ENCODE assay signal across 17 cellular contexts in the genomic region with DNA sequence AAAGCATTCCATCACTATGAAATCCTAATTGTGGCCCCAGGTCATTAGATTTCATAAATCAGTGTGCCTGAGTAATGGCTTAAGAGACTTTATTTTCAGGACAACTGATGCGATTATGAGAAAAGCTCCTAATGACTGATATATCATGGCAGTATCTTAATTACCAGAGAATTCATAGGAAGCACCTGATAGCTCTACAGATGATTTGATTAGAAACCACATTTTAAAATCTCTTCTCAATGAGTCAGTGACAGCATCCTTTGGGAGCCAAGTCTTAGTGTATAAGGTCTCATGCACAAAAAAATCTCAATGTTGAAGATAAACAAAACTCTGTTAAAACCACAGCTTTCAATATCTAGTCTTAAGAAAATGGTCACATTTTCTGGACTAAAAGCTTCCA.
DNase-seq lines count a peak whose midpoint lies in the region; ATAC-seq, FAIRE-seq and TF ChIP-seq lines count a peak whose summit lies in the region.
"Had no signal": no experiment of that assay in that cellular context is flagged by ENCODE, and none has a peak within 500 bp of the region (broad histone marks: within the 10 kb centered on the region; RNA-seq: fewer than 3 reads in every experiment).

No MANE protein-coding gene starts in this region.

- DNase-seq in AG10803 (ENCODE audit: low read depth) = peak; percentile 48
- peak; percentile 10 for DNase-seq in HT1080 (ENCODE audit: low read depth)
- peak; percentile 84 for DNase-seq in astrocyte (ENCODE audit: low read depth)
- peak; percentile 65 for DNase-seq in fibroblast of villous mesenchyme (ENCODE audit: low read depth)
- DNase-seq in MV-4-11 (lab: John Stamatoyannopoulos, UW) = no peak
- no peak for DNase-seq in activated naive CD4-positive, alpha-beta T cell treated with Interleukin-2 at 50 U/mL for 16 hours
- DNase-seq: CD4-positive, alpha-beta memory T cell; NCI-H1048; NCI-H1694; NCI-H2107; NCI-H69 had no signal

- no peaks in the 10 kb centered on the region for H3K36me3 ChIP-seq in astrocyte (ENCODE audit: insufficient read depth, low read length)

- H3K27ac Mint-ChIP-seq in astrocyte (ENCODE audit: unreplicated experiment) = no peak overlapping the region
- H3K27ac Mint-ChIP-seq: CD4-positive, alpha-beta memory T cell had no signal

- H3K79me2 ChIP-seq in astrocyte (ENCODE audit: insufficient read depth, low read length) = no peaks in the 10 kb centered on the region

- H3K4me3 Mint-ChIP-seq in astrocyte (ENCODE audit: unreplicated experiment) = no peak overlapping the region
- H3K4me3 Mint-ChIP-seq: CD4-positive, alpha-beta memory T cell had no signal

- no peak overlapping the region for H3K4me3 ChIP-seq in AG10803 (ENCODE audit: low read length)
- no peak overlapping the region for H3K4me3 ChIP-seq in astrocyte (ENCODE audit: insufficient read depth, low read depth, low read length)
- H3K4me3 ChIP-seq in fibroblast of villous mesenchyme (ENCODE audit: low read depth, low read length) = no peak overlapping the region
- H3K4me3 ChIP-seq: SK-N-MC had no signal

- ATAC-seq in GM19397 (IDR thresholded peaks at IDR 0.05; ENCODE audit: unreplicated experiment) = no peak
- no peak for ATAC-seq in HG02623 (IDR thresholded peaks at IDR 0.05; ENCODE audit: unreplicated experiment)
- ATAC-seq: Right ventricle myocardium inferior had no signal

- no peaks in the 10 kb centered on the region for H3K9me3 ChIP-seq in astrocyte (ENCODE audit: insufficient read depth, low read depth, low read length)

- no peak overlapping the region for H3K27ac ChIP-seq in astrocyte (ENCODE audit: low read depth, low read length)
- H3K27ac ChIP-seq: SK-N-MC had no signal

- no peaks in the 10 kb centered on the region for H3K36me3 Mint-ChIP-seq in astrocyte (ENCODE audit: low read depth, unreplicated experiment)
- H3K36me3 Mint-ChIP-seq: CD4-positive, alpha-beta memory T cell had no signal

- H3K9ac ChIP-seq in astrocyte (ENCODE audit: low read length) = no peak overlapping the region

- no peaks in the 10 kb centered on the region for H4K20me1 ChIP-seq in astrocyte (ENCODE audit: insufficient read depth, low read length)

- H3K27me3 Mint-ChIP-seq in astrocyte (ENCODE audit: low read depth, unreplicated experiment) = peaks cover 23% of the 10 kb centered on the region
- H3K27me3 Mint-ChIP-seq: CD4-positive, alpha-beta memory T cell had no signal

- no peak overlapping the region for H3K4me2 ChIP-seq in astrocyte (ENCODE audit: low read length)

- H3K27me3 ChIP-seq in astrocyte (ENCODE audit: insufficient read depth, low read length) = no peaks in the 10 kb centered on the region

- H3K9me3 Mint-ChIP-seq in astrocyte (ENCODE audit: unreplicated experiment) = peaks cover 3% of the 10 kb centered on the region

- FAIRE-seq in astrocyte (lab: Jason Lieb, UNC) = no peak
- FAIRE-seq: D721Med, HTR-8/SVneo had no signal

- TF ChIP-seq CTCF in AG10803 (conservative IDR thresholded peaks at IDR 0.05; ENCODE audit: low read length) (no peak), astrocyte (IDR thresholded peaks at IDR 0.05; ENCODE audit: insufficient read depth, low read depth, low read length) (no peak), fibroblast of villous mesenchyme (IDR thresholded peaks at IDR 0.05; ENCODE audit: insufficient read depth, low read depth, low read length) (no peak)

- H3K4me1 ChIP-seq in astrocyte (ENCODE audit: insufficient read depth, low read length) = no peaks in the 10 kb centered on the region

- peaks cover under 1% of the 10 kb centered on the region for H3K4me1 Mint-ChIP-seq in astrocyte (ENCODE audit: low read depth, unreplicated experiment)
- H3K4me1 Mint-ChIP-seq: CD4-positive, alpha-beta memory T cell had no signal

- no peak overlapping the region for H2AFZ ChIP-seq in astrocyte (ENCODE audit: low read depth, low read length)

Comparison
In these comparisons a context has a peak if more than half of its experiments do, and no peak if none do; other contexts are left out.
1. DNase-seq: peak in AG10803 (single experiment), HT1080 (single experiment), astrocyte (single experiment) and fibroblast of villous mesenchyme (single experiment); none in MV-4-11 (single experiment) and activated naive CD4-positive, alpha-beta T cell treated with Interleukin-2 at 50 U/mL for 16 hours (single experiment).